1 cellular context compared by ENCODE assay signal in the genomic region with DNA sequence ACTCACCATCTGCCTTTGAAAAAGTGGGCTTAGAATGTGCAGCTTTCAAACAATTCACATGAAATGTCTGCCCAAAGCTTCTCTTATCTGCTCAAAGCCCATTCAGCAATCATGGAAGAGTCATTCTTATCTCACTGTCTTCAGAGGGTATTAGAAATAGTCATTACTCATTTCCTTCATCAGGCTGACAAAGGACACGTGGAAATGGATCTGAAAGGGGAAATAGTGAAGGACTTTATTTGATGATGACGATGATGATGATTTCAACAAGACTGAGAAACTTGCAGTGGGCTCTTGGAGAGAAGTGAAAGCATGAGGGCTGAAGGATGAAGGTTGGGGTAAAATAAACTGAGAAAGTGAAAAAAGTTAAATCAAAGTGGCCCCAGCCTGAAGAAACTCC.
TF ChIP-seq lines count a peak whose summit lies in the region.

No MANE protein-coding gene starts in this region.

TF ChIP-seq in GM12878, 131 proteins besides CTCF, POLR2A, EP300 and RAD21 (continued from another document):
- TF ChIP-seq ZBTB11 (CRISPR knock-in tag; IDR thresholded peaks at IDR 0.05), result no peak
- TF ChIP-seq DPF2 (IDR thresholded peaks at IDR 0.05), result no peak
- TF ChIP-seq MAX (IDR thresholded peaks at IDR 0.05; ENCODE audit: low read depth, low read length), result no peak
- TF ChIP-seq TCF12 (IDR thresholded peaks at IDR 0.05; ENCODE audit: low read depth, low read length), result no peak
- TF ChIP-seq HDAC2 (IDR thresholded peaks at IDR 0.05), result no peak
- no peak for TF ChIP-seq TARDBP (IDR thresholded peaks at IDR 0.05; ENCODE audit: borderline replicate concordance)
- peak in 1 of 2 experiments; percentile 37; a peak in 1 of 4 replicates for TF ChIP-seq IKZF2 (IDR thresholded peaks at IDR 0.05)
- TF ChIP-seq, protein P1, sequence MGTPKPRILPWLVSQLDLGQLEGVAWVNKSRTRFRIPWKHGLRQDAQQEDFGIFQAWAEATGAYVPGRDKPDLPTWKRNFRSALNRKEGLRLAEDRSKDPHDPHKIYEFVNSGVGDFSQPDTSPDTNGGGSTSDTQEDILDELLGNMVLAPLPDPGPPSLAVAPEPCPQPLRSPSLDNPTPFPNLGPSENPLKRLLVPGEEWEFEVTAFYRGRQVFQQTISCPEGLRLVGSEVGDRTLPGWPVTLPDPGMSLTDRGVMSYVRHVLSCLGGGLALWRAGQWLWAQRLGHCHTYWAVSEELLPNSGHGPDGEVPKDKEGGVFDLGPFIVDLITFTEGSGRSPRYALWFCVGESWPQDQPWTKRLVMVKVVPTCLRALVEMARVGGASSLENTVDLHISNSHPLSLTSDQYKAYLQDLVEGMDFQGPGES (IDR thresholded peaks at IDR 0.05), result no peak
- TF ChIP-seq SIN3A (IDR thresholded peaks at IDR 0.05; ENCODE audit: low read depth, low read length), result no peak
- no peak for TF ChIP-seq KDM1A (IDR thresholded peaks at IDR 0.05; ENCODE audit: borderline replicate concordance)
- no peak for TF ChIP-seq MEF2B (IDR thresholded peaks at IDR 0.05; ENCODE audit: partially characterized antibody, poor library complexity, severe bottlenecking)
- TF ChIP-seq PML (IDR thresholded peaks at IDR 0.05; ENCODE audit: low read length), result no peak
- no peak for TF ChIP-seq POU2F2 (IDR thresholded peaks at IDR 0.05; ENCODE audit: borderline replicate concordance, low read depth, low read length)
